9 cellular contexts compared by ENCODE assay signal in genomic region chr1:22673486-22674409, GRCh38. TPM values are rescaled to one million over a fixed set of nuclear protein-coding genes. Genes with fewer than 3 reads are reported as not detected.
A peak's percentile ranks its signal among the peaks of the same experiment; 100 is the strongest.
DNase-seq lines count a peak whose midpoint lies in the region; ATAC-seq, FAIRE-seq and TF ChIP-seq lines count a peak whose summit lies in the region.
"Had no signal": no experiment of that assay in that cellular context is flagged by ENCODE, and none has a peak within 500 bp of the region (broad histone marks: within the 10 kb centered on the region; RNA-seq: fewer than 3 reads in every experiment).

No MANE protein-coding gene starts in this region.

- H3K27ac ChIP-seq in C4-2B = no peak overlapping the region
- H3K27ac ChIP-seq in gastroesophageal sphincter = no peak overlapping the region
- H3K27ac ChIP-seq: parathyroid adenoma had no signal

- no peaks in the 10 kb centered on the region for H3K36me3 ChIP-seq in gastroesophageal sphincter

- peak overlapping the region in 3 of 5 experiments; percentile 41 to 99 (median 86) for H3K27ac Mint-ChIP-seq in brain
- no peak overlapping the region for H3K27ac Mint-ChIP-seq in stimulated activated effector memory CD8-positive, alpha-beta T cell treated with anti-CD3 and anti-CD28 coated beads, Interleukin-12 subunit alpha, Interleukin-12 subunit beta, amount 100 ng/mL, for 72 hours

- TF ChIP-seq CTCF in C4-2B (conservative IDR thresholded peaks at IDR 0.05) (peak; percentile 74), brain (conservative IDR thresholded peaks at IDR 0.05) (peak; percentile 85 to 93), gastroesophageal sphincter (IDR thresholded peaks at IDR 0.05) (peak in 2 of 4 experiments; percentile 42 to 52)

- H3K4me1 ChIP-seq in gastroesophageal sphincter = no peaks in the 10 kb centered on the region
- H3K4me1 ChIP-seq: parathyroid adenoma had no signal

- peak; percentile 87 for ATAC-seq in stimulated activated effector memory CD8-positive, alpha-beta T cell treated with anti-CD3 and anti-CD28 coated beads, Interleukin-12 subunit alpha, Interleukin-12 subunit beta, amount 100 ng/mL, for 72 hours
- no peak for ATAC-seq in gastroesophageal sphincter

- peaks cover 90% of the 10 kb centered on the region for H3K27me3 ChIP-seq in gastroesophageal sphincter

- H3K9me3 ChIP-seq in gastroesophageal sphincter = no peaks in the 10 kb centered on the region

- TF ChIP-seq POLR2A in GM12891 (IDR thresholded peaks at IDR 0.05; ENCODE audit: low read depth, low read length) (no peak), gastroesophageal sphincter (IDR thresholded peaks at IDR 0.05) (no peak)

- no peaks in the 10 kb centered on the region for H3K9me3 Mint-ChIP-seq in brain
- no peaks in the 10 kb centered on the region for H3K9me3 Mint-ChIP-seq in stimulated activated effector memory CD8-positive, alpha-beta T cell treated with anti-CD3 and anti-CD28 coated beads, Interleukin-12 subunit alpha, Interleukin-12 subunit beta, amount 100 ng/mL, for 72 hours

- peak overlapping the region in 3 of 5 experiments; percentile 51 to 75 (median 55) for H3K4me3 Mint-ChIP-seq in brain
- H3K4me3 Mint-ChIP-seq in stimulated activated effector memory CD8-positive, alpha-beta T cell treated with anti-CD3 and anti-CD28 coated beads, Interleukin-12 subunit alpha, Interleukin-12 subunit beta, amount 100 ng/mL, for 72 hours = no peak overlapping the region

- no peak overlapping the region for H3K4me3 ChIP-seq in gastroesophageal sphincter

- WGBS in gastroesophageal sphincter (ENCODE audit: low coverage in 1 of 2), 2 donors = 11 to 15% methylated on average over 5 to 6 of the region's 17 CpGs

- H3K27me3 Mint-ChIP-seq in brain = no peaks in the 10 kb centered on the region

- DNase-seq in GM12891 (ENCODE audit: insufficient read length, low spot score) = peak; percentile 47
- DNase-seq in NCI-H226 = peak; percentile 43
- DNase-seq in kidney tubule cell (ENCODE audit: low spot score) = peak; percentile 68
- DNase-seq in stimulated activated effector memory CD8-positive, alpha-beta T cell treated with anti-CD3 and anti-CD28 coated beads, Interleukin-12 subunit alpha, Interleukin-12 subunit beta, amount 100 ng/mL, for 72 hours (ENCODE audit: low spot score in 2 of 2) = peak in 1 of 2 donors; percentile 61
- no peak for DNase-seq in activated CD4-positive, alpha-beta T cell treated with anti-CD3 and anti-CD28 coated beads, Interleukin-2, amount 50 U/mL, for 1 hour

- H3K36me3 Mint-ChIP-seq in brain = no peaks in the 10 kb centered on the region
- H3K36me3 Mint-ChIP-seq in stimulated activated effector memory CD8-positive, alpha-beta T cell treated with anti-CD3 and anti-CD28 coated beads, Interleukin-12 subunit alpha, Interleukin-12 subunit beta, amount 100 ng/mL, for 72 hours = no peaks in the 10 kb centered on the region

- H3K4me1 Mint-ChIP-seq in brain = peaks cover 48% of the 10 kb centered on the region
- H3K4me1 Mint-ChIP-seq in stimulated activated effector memory CD8-positive, alpha-beta T cell treated with anti-CD3 and anti-CD28 coated beads, Interleukin-12 subunit alpha, Interleukin-12 subunit beta, amount 100 ng/mL, for 72 hours = peaks cover 8% of the 10 kb centered on the region

- no peak for TF ChIP-seq EP300 in gastroesophageal sphincter (IDR thresholded peaks at IDR 0.05)

- FAIRE-seq in GM12891 (lab: Jason Lieb, UNC) = no peak

TF ChIP-seq in GM12891, 5 proteins besides CTCF, POLR2A, EP300 and RAD21:
- TF ChIP-seq SPI1 (IDR thresholded peaks at IDR 0.05; ENCODE audit: low read depth, low read length) (no peak), POLR2AphosphoS5 (IDR thresholded peaks at IDR 0.05; ENCODE audit: low read depth, low read length) (no peak), PAX5 (IDR thresholded peaks at IDR 0.05; ENCODE audit: insufficient read depth, low read length, severe bottlenecking) (no peak), TAF1 (IDR thresholded peaks at IDR 0.05; ENCODE audit: low read depth, low read length) (no peak), POU2F2 (IDR thresholded peaks at IDR 0.05; ENCODE audit: low read depth, low read length) (no peak)

RNA-seq across cellular contexts. Expression of gene C1QB, which starts 20.7 kb away (rescaled TPM):
- not detected for polyA plus RNA-seq in GM12891 (2012; ENCODE audit: low read depth, missing spikeins)
- polyA plus RNA-seq in brain (ENCODE audit: insufficient read depth, low read depth, low replicate concordance) = 106 TPM
- total RNA-seq in gastroesophageal sphincter = 100 to 1,000 TPM in 3 of 4 donors, 10 to 100 TPM in 1; 37.0 to 607 (median 249) TPM

RNA-seq across cellular contexts. Expression of gene C1QC, which starts 30.3 kb away (rescaled TPM):
- polyA plus RNA-seq in GM12891 (2012; ENCODE audit: low read depth, missing spikeins) = not detected
- 82.6 TPM for polyA plus RNA-seq in brain (ENCODE audit: insufficient read depth, low read depth, low replicate concordance)
- total RNA-seq in gastroesophageal sphincter = 100 to 1,000 TPM in 2 of 4 donors, 10 to 100 TPM in 2; 23.0 to 395 (median 169) TPM

RNA-seq across cellular contexts. Expression of gene EPHB2, which starts 36.9 kb away (rescaled TPM):
- polyA plus RNA-seq in GM12891 (2012; ENCODE audit: low read depth, missing spikeins) = not detected
- 29.6 TPM for polyA plus RNA-seq in brain (ENCODE audit: insufficient read depth, low read depth, low replicate concordance)
- 1 to 10 TPM; 2.0 to 5.9 (median 2.6) TPM for total RNA-seq in gastroesophageal sphincter

RNA-seq across cellular contexts. Expression of gene C1QA, which starts 37.3 kb away (rescaled TPM):
- not detected for polyA plus RNA-seq in GM12891 (2012; ENCODE audit: low read depth, missing spikeins)
- polyA plus RNA-seq in brain (ENCODE audit: insufficient read depth, low read depth, low replicate concordance) = 86.1 TPM
- 100 to 1,000 TPM in 3 of 4 donors, 10 to 100 TPM in 1; 22.6 to 453 (median 190) TPM for total RNA-seq in gastroesophageal sphincter
